ENCODE assay signal across 1 cellular context in genomic region chr2:20182241-20182931, GRCh38.
TF ChIP-seq lines count a peak whose summit lies in the region.

No MANE protein-coding gene starts in this region.

TF ChIP-seq in K562, 482 proteins besides CTCF, POLR2A, EP300 and RAD21 (continued from another document and continues in another):
- TF ChIP-seq PKNOX1 (IDR thresholded peaks at IDR 0.05) (0 out of 2 replicates have a peak, but pooled peaks have one; percentile 49), HOXB6 (CRISPR knock-in tag; IDR thresholded peaks at IDR 0.05; ENCODE audit: borderline replicate concordance) (no peak), ZNF407 (IDR thresholded peaks at IDR 0.05; ENCODE audit: low read depth) (no peak), CBX3 (IDR thresholded peaks at IDR 0.05; ENCODE audit: borderline replicate concordance in 1 of 2, low read length in 2 of 2) (peak in 1 of 2 experiments; percentile 26; a peak in 1 of 3 replicates), RFX5 (IDR thresholded peaks at IDR 0.05; ENCODE audit: low read depth, low read length) (no peak), ZNF347 (CRISPR knock-in tag; IDR thresholded peaks at IDR 0.05; ENCODE audit: low read depth) (no peak), CTBP1 (IDR thresholded peaks at IDR 0.05; ENCODE audit: borderline replicate concordance) (peak; percentile 71), FOXA1 (IDR thresholded peaks at IDR 0.05; ENCODE audit: borderline replicate concordance) (no peak), CEBPG (CRISPR knock-in tag; IDR thresholded peaks at IDR 0.05) (no peak), CEBPG (tag; conservative IDR thresholded peaks at IDR 0.05 in 1 of 2, IDR thresholded peaks at IDR 0.05 in 1 of 2) (no peak), TAF7 (tag; IDR thresholded peaks at IDR 0.05) (no peak), THAP7 (CRISPR knock-in tag; IDR thresholded peaks at IDR 0.05) (no peak), CHAMP1 (IDR thresholded peaks at IDR 0.05) (no peak), ZNF507 (tag; conservative IDR thresholded peaks at IDR 0.05) (no peak), UBTF (IDR thresholded peaks at IDR 0.05; ENCODE audit: borderline replicate concordance in 1 of 2, low read depth in 2 of 2, low read length in 2 of 2) (peak in 1 of 2 experiments; percentile 66; a peak in 1 of 4 replicates), C11orf30 (IDR thresholded peaks at IDR 0.05; ENCODE audit: low read depth) (peak; percentile 81), ARID1B (IDR thresholded peaks at IDR 0.05) (peak; percentile 42), TFAP4 (CRISPR knock-in tag; IDR thresholded peaks at IDR 0.05; ENCODE audit: borderline replicate concordance) (peak; percentile 93), HMBOX1 (IDR thresholded peaks at IDR 0.05) (peak; percentile 50; the same call in 1 of the 2 replicates), ARID4B (CRISPR knock-in tag; IDR thresholded peaks at IDR 0.05) (no peak), RCOR1 (IDR thresholded peaks at IDR 0.05; ENCODE audit: borderline replicate concordance in 1 of 2, low read depth in 2 of 2, low read length in 2 of 2) (peak in 1 of 2 experiments; percentile 52; a peak in 2 of 4 replicates)
- TF ChIP-seq, protein P1, sequence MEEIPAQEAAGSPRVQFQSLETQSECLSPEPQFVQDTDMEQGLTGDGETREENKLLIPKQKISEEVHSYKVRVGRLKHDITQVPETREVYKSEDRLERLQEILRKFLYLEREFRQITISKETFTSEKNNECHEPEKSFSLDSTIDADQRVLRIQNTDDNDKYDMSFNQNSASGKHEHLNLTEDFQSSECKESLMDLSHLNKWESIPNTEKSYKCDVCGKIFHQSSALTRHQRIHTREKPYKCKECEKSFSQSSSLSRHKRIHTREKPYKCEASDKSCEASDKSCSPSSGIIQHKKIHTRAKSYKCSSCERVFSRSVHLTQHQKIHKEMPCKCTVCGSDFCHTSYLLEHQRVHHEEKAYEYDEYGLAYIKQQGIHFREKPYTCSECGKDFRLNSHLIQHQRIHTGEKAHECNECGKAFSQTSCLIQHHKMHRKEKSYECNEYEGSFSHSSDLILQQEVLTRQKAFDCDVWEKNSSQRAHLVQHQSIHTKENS (CRISPR knock-in tag; IDR thresholded peaks at IDR 0.05): no peak
- TF ChIP-seq, protein P2, sequence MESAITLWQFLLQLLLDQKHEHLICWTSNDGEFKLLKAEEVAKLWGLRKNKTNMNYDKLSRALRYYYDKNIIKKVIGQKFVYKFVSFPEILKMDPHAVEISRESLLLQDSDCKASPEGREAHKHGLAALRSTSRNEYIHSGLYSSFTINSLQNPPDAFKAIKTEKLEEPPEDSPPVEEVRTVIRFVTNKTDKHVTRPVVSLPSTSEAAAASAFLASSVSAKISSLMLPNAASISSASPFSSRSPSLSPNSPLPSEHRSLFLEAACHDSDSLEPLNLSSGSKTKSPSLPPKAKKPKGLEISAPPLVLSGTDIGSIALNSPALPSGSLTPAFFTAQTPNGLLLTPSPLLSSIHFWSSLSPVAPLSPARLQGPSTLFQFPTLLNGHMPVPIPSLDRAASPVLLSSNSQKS (CRISPR knock-in tag; IDR thresholded peaks at IDR 0.05): no peak
